8 cellular contexts compared by ENCODE assay signal in genomic region chr18:45967007-45967706, GRCh38.
DNase-seq lines count a peak whose midpoint lies in the region; ATAC-seq and TF ChIP-seq lines count a peak whose summit lies in the region.

Gene EPG5 (minus strand): TSS chr18:45967329. CDS start chr18:45967239, 90 bp downstream.

- peak; percentile 99 for ATAC-seq in GM19328 (IDR thresholded peaks at IDR 0.05; ENCODE audit: unreplicated experiment)
- peak; percentile 71 for ATAC-seq in HG03469 (IDR thresholded peaks at IDR 0.05; ENCODE audit: unreplicated experiment)

- peak within 1 kb of the TSS; percentile 78 to 97 (median 89) for H3K4me2 ChIP-seq in BLaER1 treated with 17β-estradiol and CSF1 and Interleukin-3, amounts not matched to agents 10 nM and 100 nM

- H3K27ac ChIP-seq in BLaER1 treated with 17β-estradiol and CSF1 and Interleukin-3, amounts not matched to agents 10 nM and 100 nM: peak within 1 kb of the TSS; percentile 63 to 90 (median 80)
- H3K27ac ChIP-seq in coronary artery: peak within 1 kb of the TSS; percentile 55 to 80
- H3K27ac ChIP-seq in layer of hippocampus (ENCODE audit: low read depth, low read length): peak within 1 kb of the TSS; percentile 47

- peak within 1 kb of the TSS; percentile 81 to 92 (median 89) for H3K9ac ChIP-seq in BLaER1 treated with 17β-estradiol and CSF1 and Interleukin-3, amounts not matched to agents 10 nM and 100 nM

- H3K36me3 ChIP-seq in BLaER1 treated with 17β-estradiol and CSF1 and Interleukin-3, amounts not matched to agents 10 nM and 100 nM: peaks cover 0 to 15% (median 11%) of the 10 kb centered on the region in 11 experiments; a peak in 14 of 22 replicates

- no peaks in the 10 kb centered on the region for H3K27me3 ChIP-seq in BLaER1 treated with 17β-estradiol and CSF1 and Interleukin-3, amounts not matched to agents 10 nM and 100 nM
- H3K27me3 ChIP-seq in layer of hippocampus (ENCODE audit: control insufficient read depth, insufficient read depth, low read length): no peaks in the 10 kb centered on the region

- no peak for TF ChIP-seq CTCF in coronary artery (IDR thresholded peaks at IDR 0.05)

- H3K4me3 ChIP-seq in BLaER1 treated with 17β-estradiol and CSF1 and Interleukin-3, amounts not matched to agents 10 nM and 100 nM: peak within 1 kb of the TSS; percentile 87 to 99 (median 94)
- peak within 1 kb of the TSS; percentile 93 for H3K4me3 ChIP-seq in coronary artery

- peaks cover 0 to 16% (median 2%) of the 10 kb centered on the region in 11 experiments; a peak in 7 of 22 replicates for H4K20me1 ChIP-seq in BLaER1 treated with 17β-estradiol and CSF1 and Interleukin-3, amounts not matched to agents 10 nM and 100 nM

- DNase-seq in NCI-H526 (lab: John Stamatoyannopoulos, UW) (peak; percentile 85 to 93), coronary artery (ENCODE audit: low spot score) (peak; percentile 96)
- DNase-seq in activated CD4-positive, alpha-beta T cell treated with anti-CD3 and anti-CD28 coated beads for 48 hours: peak; percentile 96
- peak; percentile 72 to 87 (median 82) for DNase-seq in stimulated activated CD4-positive, alpha-beta T cell treated with anti-CD3 and anti-CD28 coated beads, Interleukin-1b, Interleukin-23, amount 100 ng/mL, for 24 hours (ENCODE audit: low read depth in 4 of 4, low spot score in 1 of 4)

- peaks cover 0 to 4% (median 0%) of the 10 kb centered on the region in 11 experiments; a peak in 2 of 22 replicates for H3K9me3 ChIP-seq in BLaER1 treated with 17β-estradiol and CSF1 and Interleukin-3, amounts not matched to agents 10 nM and 100 nM (replicated peaks in 1 of 11)

- H3K4me1 ChIP-seq in BLaER1 treated with 17β-estradiol and CSF1 and Interleukin-3, amounts not matched to agents 10 nM and 100 nM: peaks cover 21 to 33% (median 26%) of the 10 kb centered on the region in 10 experiments

Comparison
In these comparisons a context has a peak if more than half of its experiments do, and no peak if none do; other contexts are left out.
1. Peak in every context shown above with its lines: DNase-seq, ATAC-seq, H3K4me3 ChIP-seq and H3K27ac ChIP-seq.